In genomic region chr3:120416868-120417267, GRCh38 we compare ENCODE assay signal across 8 cellular contexts. TPM values are rescaled to one million over a fixed set of nuclear protein-coding genes. Genes with fewer than 3 reads are reported as not detected.
DNase-seq lines count a peak whose midpoint lies in the region; ATAC-seq and TF ChIP-seq lines count a peak whose summit lies in the region.

No MANE protein-coding gene starts in this region.

- DNase-seq in COR-L47 (lab: John Stamatoyannopoulos, UW) (peak; percentile 39), epithelial cell of proximal tubule (ENCODE audit: low read depth) (no peak), DMS153 (lab: John Stamatoyannopoulos, UW) (no peak), GF-D8 (lab: John Stamatoyannopoulos, UW) (no peak), GM19238 (ENCODE audit: insufficient read length, low spot score) (no peak)

- H3K36me3 ChIP-seq in KOPT-K1 (ENCODE audit: insufficient read depth, low read length) = no peaks in the 10 kb centered on the region

- H3K27ac ChIP-seq in KOPT-K1 (ENCODE audit: low read depth, low read length, poor library complexity, severe bottlenecking) = peak overlapping the region; percentile 49
- peak overlapping the region in 11 of 21 experiments; percentile 20 to 83 (median 64) for H3K27ac ChIP-seq in skin epidermis

- no peaks in the 10 kb centered on the region for H3K9me3 ChIP-seq in KOPT-K1 (ENCODE audit: insufficient read depth, low read length, poor library complexity, severe bottlenecking)

- peak; percentile 7 for ATAC-seq in GM21526 (IDR thresholded peaks at IDR 0.05; ENCODE audit: low FRiP score, unreplicated experiment)

- H3K4me3 ChIP-seq in epithelial cell of proximal tubule (ENCODE audit: low read depth, low read length) (peak overlapping the region; percentile 39), skin epidermis (peak overlapping the region in 1 of 7 experiments; percentile 23)

- TF ChIP-seq CTCF in epithelial cell of proximal tubule (conservative IDR thresholded peaks at IDR 0.05; ENCODE audit: low read depth, low read length) = no peak

RNA-seq across cellular contexts. Expression of gene FSTL1, which starts 33.9 kb away (rescaled TPM):
- 179 and 235 TPM in 2 replicates for total RNA-seq in epithelial cell of proximal tubule
